Comparison of ENCODE assay signal across 9 cellular contexts in the genomic region with DNA sequence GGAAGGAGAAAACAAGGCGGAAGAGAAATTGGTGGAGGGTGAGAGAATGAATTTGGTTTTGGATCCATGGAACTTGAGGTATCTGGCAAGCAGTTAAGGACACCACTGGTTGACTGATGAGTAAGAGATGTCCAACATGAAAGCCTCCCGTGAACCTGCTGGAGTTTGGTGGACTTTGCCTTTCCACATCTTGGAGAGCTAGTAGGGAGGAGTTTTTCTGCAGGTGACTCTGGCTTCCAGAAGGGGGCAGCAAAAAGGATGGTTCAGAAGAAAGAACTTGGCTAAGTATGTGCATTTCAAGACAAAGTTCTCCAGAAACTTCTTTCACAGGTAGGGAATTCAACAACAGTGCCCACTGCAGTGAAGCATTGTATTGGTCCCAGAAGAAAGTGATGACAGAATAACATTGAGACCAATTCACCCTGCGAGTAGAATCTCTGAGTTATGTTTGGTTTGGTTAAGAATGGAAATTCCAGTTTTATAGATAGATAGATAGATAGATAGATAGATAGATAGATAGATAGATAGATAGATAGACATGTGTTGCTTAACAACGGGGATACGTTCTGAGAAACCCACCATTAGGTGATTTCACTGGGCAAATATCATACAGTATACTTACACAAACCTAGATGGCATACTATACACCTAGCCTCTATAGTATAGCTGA. TPM values are rescaled to one million over a fixed set of nuclear protein-coding genes. Genes with fewer than 3 reads are reported as not detected.
DNase-seq lines count a peak whose midpoint lies in the region; ATAC-seq and FAIRE-seq lines count a peak whose summit lies in the region.
"Had no signal": no experiment of that assay in that cellular context is flagged by ENCODE, and none has a peak within 500 bp of the region (broad histone marks: within the 10 kb centered on the region; RNA-seq: fewer than 3 reads in every experiment).

No MANE protein-coding gene starts in this region.

- H3K4me3 Mint-ChIP-seq in activated naive CD8-positive, alpha-beta T cell treated with anti-CD3 and anti-CD28 coated beads, Interleukin-2, amount 50 U/mL, for 24 hours = no peak overlapping the region
- H3K4me3 Mint-ChIP-seq in activated naive CD8-positive, alpha-beta T cell treated with anti-CD3 and anti-CD28 coated beads for 36 hours = no peak overlapping the region

- no peak for FAIRE-seq in HTR-8/SVneo (lab: Jason Lieb, UNC)

- no peaks in the 10 kb centered on the region for H3K9me3 Mint-ChIP-seq in activated naive CD8-positive, alpha-beta T cell treated with anti-CD3 and anti-CD28 coated beads, Interleukin-2, amount 50 U/mL, for 24 hours
- no peaks in the 10 kb centered on the region for H3K9me3 Mint-ChIP-seq in activated naive CD8-positive, alpha-beta T cell treated with anti-CD3 and anti-CD28 coated beads for 36 hours

- H3K4me1 Mint-ChIP-seq in activated naive CD8-positive, alpha-beta T cell treated with anti-CD3 and anti-CD28 coated beads, Interleukin-2, amount 50 U/mL, for 24 hours = no peaks in the 10 kb centered on the region
- no peaks in the 10 kb centered on the region for H3K4me1 Mint-ChIP-seq in activated naive CD8-positive, alpha-beta T cell treated with anti-CD3 and anti-CD28 coated beads for 36 hours

- no peaks in the 10 kb centered on the region for H3K36me3 Mint-ChIP-seq in activated naive CD8-positive, alpha-beta T cell treated with anti-CD3 and anti-CD28 coated beads, Interleukin-2, amount 50 U/mL, for 24 hours (ENCODE audit: low read depth)
- H3K36me3 Mint-ChIP-seq in activated naive CD8-positive, alpha-beta T cell treated with anti-CD3 and anti-CD28 coated beads for 36 hours = no peaks in the 10 kb centered on the region

- H3K4me3 ChIP-seq in Jurkat, Clone E6-1 (ENCODE audit: low read length) = no peak overlapping the region

- DNase-seq in activated naive CD8-positive, alpha-beta T cell treated with anti-CD3 and anti-CD28 coated beads, Interleukin-2, amount 50 U/mL, for 24 hours = peak; percentile 7
- DNase-seq in activated naive CD8-positive, alpha-beta T cell treated with anti-CD3 and anti-CD28 coated beads for 36 hours = no peak
- peak; percentile 31 for DNase-seq in Jurkat, Clone E6-1 (ENCODE audit: low read depth, low spot score)
- peak; percentile 1 for DNase-seq in activated CD4-positive, alpha-beta T cell treated with anti-CD3 and anti-CD28 coated beads, Interleukin-2, amount 50 U/mL, for 1 hour
- DNase-seq in left lobe of liver (ENCODE audit: low spot score) (no peak), HTR-8/SVneo (ENCODE audit: insufficient read length, low spot score) (no peak), T-helper 9 cell (no peak)

- H3K27ac Mint-ChIP-seq in activated naive CD8-positive, alpha-beta T cell treated with anti-CD3 and anti-CD28 coated beads, Interleukin-2, amount 50 U/mL, for 24 hours = no peak overlapping the region
- H3K27ac Mint-ChIP-seq in activated naive CD8-positive, alpha-beta T cell treated with anti-CD3 and anti-CD28 coated beads for 36 hours = no peak overlapping the region

- peaks cover 14% of the 10 kb centered on the region for H3K27me3 Mint-ChIP-seq in activated naive CD8-positive, alpha-beta T cell treated with anti-CD3 and anti-CD28 coated beads, Interleukin-2, amount 50 U/mL, for 24 hours
- H3K27me3 Mint-ChIP-seq in activated naive CD8-positive, alpha-beta T cell treated with anti-CD3 and anti-CD28 coated beads for 36 hours = peaks cover 11% of the 10 kb centered on the region

- ATAC-seq in activated naive CD8-positive, alpha-beta T cell treated with anti-CD3 and anti-CD28 coated beads, Interleukin-2, amount 50 U/mL, for 24 hours = no peak
- ATAC-seq in left lobe of liver (peak; percentile 66), HG02852 (IDR thresholded peaks at IDR 0.05; ENCODE audit: unreplicated experiment) (no peak)

RNA-seq across cellular contexts. Expression of a gene that starts 28.5 kb away (rescaled TPM):
- total RNA-seq in activated naive CD8-positive, alpha-beta T cell treated with anti-CD3 and anti-CD28 coated beads for 36 hours = under 1 TPM; 0.14 to 0.36 TPM
- polyA plus RNA-seq in Jurkat, Clone E6-1 (2012; ENCODE audit: insufficient read depth, insufficient read length) = not detected
- total RNA-seq in left lobe of liver = 2.6 TPM
- total RNA-seq: skeletal muscle tissue had no signal

RNA-seq across cellular contexts. Expression of a gene that starts 28.6 kb away (rescaled TPM):
- total RNA-seq in activated naive CD8-positive, alpha-beta T cell treated with anti-CD3 and anti-CD28 coated beads for 36 hours = 10 to 100 TPM; 16.3 to 22.8 TPM
- 29.7 TPM for polyA plus RNA-seq in Jurkat, Clone E6-1 (2012; ENCODE audit: insufficient read depth, insufficient read length)
- 8.9 TPM for total RNA-seq in left lobe of liver

Comparison
In these comparisons a context has a peak if more than half of its experiments do, and no peak if none do; other contexts are left out.
1. DNase-seq: peak in activated naive CD8-positive, alpha-beta T cell treated with anti-CD3 and anti-CD28 coated beads, Interleukin-2, amount 50 U/mL, for 24 hours (single experiment), Jurkat, Clone E6-1 (single experiment) and activated CD4-positive, alpha-beta T cell treated with anti-CD3 and anti-CD28 coated beads, Interleukin-2, amount 50 U/mL, for 1 hour (single experiment); none in activated naive CD8-positive, alpha-beta T cell treated with anti-CD3 and anti-CD28 coated beads for 36 hours (single experiment), left lobe of liver (single experiment), HTR-8/SVneo (single experiment) and T-helper 9 cell (single experiment).